1 cellular context compared by ENCODE assay signal in the genomic region with DNA sequence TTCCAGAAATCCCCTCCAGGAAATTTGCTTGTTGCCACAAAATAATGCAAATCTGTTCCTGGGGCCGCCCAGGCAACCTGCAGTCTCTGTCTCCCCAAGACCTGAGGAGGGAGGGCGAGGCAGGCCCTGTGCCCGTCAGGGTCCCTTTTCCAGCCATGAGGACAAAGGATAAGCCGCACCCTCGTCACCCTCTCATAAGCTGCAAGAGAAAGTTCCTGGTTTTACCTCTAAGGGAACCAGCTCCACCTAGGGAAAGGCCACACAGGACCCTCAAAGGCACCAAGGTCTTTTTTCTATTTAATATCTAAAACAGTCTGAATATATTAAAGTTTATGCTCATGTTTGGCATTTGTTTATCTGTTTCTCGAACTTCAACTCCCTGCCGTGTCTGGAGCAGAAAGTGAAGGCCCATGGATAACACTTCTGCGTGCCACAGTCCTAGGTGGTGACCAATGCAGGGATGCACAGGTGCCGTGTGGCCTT.
TF ChIP-seq lines count a peak whose summit lies in the region.

No MANE protein-coding gene starts in this region.

TF ChIP-seq in SK-N-SH, 30 proteins besides CTCF, POLR2A, EP300 and RAD21 (continued from another document):
- TF ChIP-seq, protein P1, sequence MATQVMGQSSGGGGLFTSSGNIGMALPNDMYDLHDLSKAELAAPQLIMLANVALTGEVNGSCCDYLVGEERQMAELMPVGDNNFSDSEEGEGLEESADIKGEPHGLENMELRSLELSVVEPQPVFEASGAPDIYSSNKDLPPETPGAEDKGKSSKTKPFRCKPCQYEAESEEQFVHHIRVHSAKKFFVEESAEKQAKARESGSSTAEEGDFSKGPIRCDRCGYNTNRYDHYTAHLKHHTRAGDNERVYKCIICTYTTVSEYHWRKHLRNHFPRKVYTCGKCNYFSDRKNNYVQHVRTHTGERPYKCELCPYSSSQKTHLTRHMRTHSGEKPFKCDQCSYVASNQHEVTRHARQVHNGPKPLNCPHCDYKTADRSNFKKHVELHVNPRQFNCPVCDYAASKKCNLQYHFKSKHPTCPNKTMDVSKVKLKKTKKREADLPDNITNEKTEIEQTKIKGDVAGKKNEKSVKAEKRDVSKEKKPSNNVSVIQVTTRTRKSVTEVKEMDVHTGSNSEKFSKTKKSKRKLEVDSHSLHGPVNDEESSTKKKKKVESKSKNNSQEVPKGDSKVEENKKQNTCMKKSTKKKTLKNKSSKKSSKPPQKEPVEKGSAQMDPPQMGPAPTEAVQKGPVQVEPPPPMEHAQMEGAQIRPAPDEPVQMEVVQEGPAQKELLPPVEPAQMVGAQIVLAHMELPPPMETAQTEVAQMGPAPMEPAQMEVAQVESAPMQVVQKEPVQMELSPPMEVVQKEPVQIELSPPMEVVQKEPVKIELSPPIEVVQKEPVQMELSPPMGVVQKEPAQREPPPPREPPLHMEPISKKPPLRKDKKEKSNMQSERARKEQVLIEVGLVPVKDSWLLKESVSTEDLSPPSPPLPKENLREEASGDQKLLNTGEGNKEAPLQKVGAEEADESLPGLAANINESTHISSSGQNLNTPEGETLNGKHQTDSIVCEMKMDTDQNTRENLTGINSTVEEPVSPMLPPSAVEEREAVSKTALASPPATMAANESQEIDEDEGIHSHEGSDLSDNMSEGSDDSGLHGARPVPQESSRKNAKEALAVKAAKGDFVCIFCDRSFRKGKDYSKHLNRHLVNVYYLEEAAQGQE (IDR thresholded peaks at IDR 0.05; ENCODE audit: low read depth, low read length), result no peak
- TF ChIP-seq, protein P2, sequence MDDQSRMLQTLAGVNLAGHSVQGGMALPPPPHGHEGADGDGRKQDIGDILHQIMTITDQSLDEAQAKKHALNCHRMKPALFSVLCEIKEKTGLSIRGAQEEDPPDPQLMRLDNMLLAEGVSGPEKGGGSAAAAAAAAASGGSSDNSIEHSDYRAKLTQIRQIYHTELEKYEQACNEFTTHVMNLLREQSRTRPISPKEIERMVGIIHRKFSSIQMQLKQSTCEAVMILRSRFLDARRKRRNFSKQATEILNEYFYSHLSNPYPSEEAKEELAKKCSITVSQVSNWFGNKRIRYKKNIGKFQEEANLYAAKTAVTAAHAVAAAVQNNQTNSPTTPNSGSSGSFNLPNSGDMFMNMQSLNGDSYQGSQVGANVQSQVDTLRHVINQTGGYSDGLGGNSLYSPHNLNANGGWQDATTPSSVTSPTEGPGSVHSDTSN (IDR thresholded peaks at IDR 0.05), result no peak
- TF ChIP-seq RCOR1 (IDR thresholded peaks at IDR 0.05; ENCODE audit: low read length) (no peak), NRF1 (IDR thresholded peaks at IDR 0.05; ENCODE audit: low read depth, low read length) (no peak), GABPA (IDR thresholded peaks at IDR 0.05; ENCODE audit: low read depth) (no peak), RXRA (IDR thresholded peaks at IDR 0.05; ENCODE audit: borderline replicate concordance, low read depth) (no peak)
